ENCODE assay signal across 21 cellular contexts in genomic region chr2:193679850-193680249, GRCh38.
"Had no signal": no experiment of that assay in that cellular context is flagged by ENCODE, and none has a peak within 500 bp of the region (broad histone marks: within the 10 kb centered on the region; RNA-seq: fewer than 3 reads in every experiment).

No MANE protein-coding gene starts in this region.

- DNase-seq: activated CD4-positive, alpha-beta T cell treated with anti-CD3 and anti-CD28 coated beads, Interleukin-2, amount 10 ng/mL, durations not matched to agents 24 days and 14 days; activated CD4-positive, CD25-positive, alpha-beta regulatory T cell; activated CD8-positive, alpha-beta T cell treated with anti-CD3 and anti-CD28 coated beads for 36 hours; activated naive CD4-positive, alpha-beta T cell treated with anti-CD3 and anti-CD28 coated beads for 36 hours; activated T-cell treated with anti-CD3 and anti-CD28 coated beads, Interleukin-2, amount 50 U/mL, for 24 hours; anterior cingulate cortex; cortex of kidney; erythroblast; foreskin melanocyte; glutamatergic neuron; hippocampal formation; islet precursor cell; lower lobe of right lung; stimulated activated CD4-positive, alpha-beta T cell treated with anti-CD3 and anti-CD28 coated beads, Interleukin-1b, Interleukin-23, amount 100 ng/mL, for 48 hours; stimulated activated CD8-positive, alpha-beta memory T cell treated with anti-CD3 and anti-CD28 coated beads, Interleukin-4, amount 100 ng/mL, for 48 hours; stimulated activated naive CD4-positive, alpha-beta T cell treated with Interleukin-2 at 50 U/mL for 16 hours; transverse colon; uterus had no signal

- ATAC-seq: activated CD8-positive, alpha-beta T cell treated with anti-CD3 and anti-CD28 coated beads for 36 hours; lower lobe of right lung; natural killer cell treated with Interleukin-12 subunit alpha and Interleukin-12 subunit beta and Interleukin-15 and Interleukin-18, amount 100 ng/mL, for 72 hours had no signal

- H3K4me1 ChIP-seq: breast epithelium, lower lobe of right lung, transverse colon, uterus had no signal

- H3K36me3 ChIP-seq: breast epithelium, lower lobe of right lung, transverse colon, uterus had no signal

- H3K4me3 Mint-ChIP-seq: activated CD4-positive, alpha-beta T cell treated with anti-CD3 and anti-CD28 coated beads, Interleukin-2, amount 10 ng/mL, durations not matched to agents 24 days and 14 days; activated CD8-positive, alpha-beta T cell treated with anti-CD3 and anti-CD28 coated beads for 36 hours; activated naive CD4-positive, alpha-beta T cell treated with anti-CD3 and anti-CD28 coated beads for 36 hours; activated T-cell treated with anti-CD3 and anti-CD28 coated beads, Interleukin-2, amount 50 U/mL, for 24 hours; natural killer cell treated with Interleukin-12 subunit alpha and Interleukin-12 subunit beta and Interleukin-15 and Interleukin-18, amount 100 ng/mL, for 72 hours had no signal

- H3K9me3 ChIP-seq: breast epithelium, lower lobe of right lung, transverse colon, uterus had no signal

- H3K27ac ChIP-seq: breast epithelium, lower lobe of right lung, transverse colon, uterus had no signal

- H3K4me3 ChIP-seq: breast epithelium, lower lobe of right lung, transverse colon, uterus had no signal

- H3K27me3 Mint-ChIP-seq: activated CD4-positive, alpha-beta T cell treated with anti-CD3 and anti-CD28 coated beads, Interleukin-2, amount 10 ng/mL, durations not matched to agents 24 days and 14 days; activated CD8-positive, alpha-beta T cell treated with anti-CD3 and anti-CD28 coated beads for 36 hours; activated T-cell treated with anti-CD3 and anti-CD28 coated beads, Interleukin-2, amount 50 U/mL, for 24 hours; natural killer cell treated with Interleukin-12 subunit alpha and Interleukin-12 subunit beta and Interleukin-15 and Interleukin-18, amount 100 ng/mL, for 72 hours had no signal

- H3K27ac Mint-ChIP-seq: activated CD4-positive, alpha-beta T cell treated with anti-CD3 and anti-CD28 coated beads, Interleukin-2, amount 10 ng/mL, durations not matched to agents 24 days and 14 days; activated CD8-positive, alpha-beta T cell treated with anti-CD3 and anti-CD28 coated beads for 36 hours; activated naive CD4-positive, alpha-beta T cell treated with anti-CD3 and anti-CD28 coated beads for 36 hours; activated T-cell treated with anti-CD3 and anti-CD28 coated beads, Interleukin-2, amount 50 U/mL, for 24 hours; activated T-helper 2 cell treated with anti-CD3 and anti-CD28 coated beads, Interferon-gamma antibody, Interleukin-2, Interleukin-4, amounts not matched to agents 10 μg/mL and 5 μg/mL and 100 μg/mL, durations not matched to agents 14 hours and 24 hours and 36 hours; natural killer cell treated with Interleukin-12 subunit alpha and Interleukin-12 subunit beta and Interleukin-15 and Interleukin-18, amount 100 ng/mL, for 72 hours had no signal

- H3K9me3 Mint-ChIP-seq: activated CD4-positive, alpha-beta T cell treated with anti-CD3 and anti-CD28 coated beads, Interleukin-2, amount 10 ng/mL, durations not matched to agents 24 days and 14 days; activated CD8-positive, alpha-beta T cell treated with anti-CD3 and anti-CD28 coated beads for 36 hours; activated naive CD4-positive, alpha-beta T cell treated with anti-CD3 and anti-CD28 coated beads for 36 hours; activated T-cell treated with anti-CD3 and anti-CD28 coated beads, Interleukin-2, amount 50 U/mL, for 24 hours; activated T-helper 2 cell treated with anti-CD3 and anti-CD28 coated beads, Interferon-gamma antibody, Interleukin-2, Interleukin-4, amounts not matched to agents 10 μg/mL and 5 μg/mL and 100 μg/mL, durations not matched to agents 14 hours and 24 hours and 36 hours had no signal

- H3K4me1 Mint-ChIP-seq: activated CD4-positive, alpha-beta T cell treated with anti-CD3 and anti-CD28 coated beads, Interleukin-2, amount 10 ng/mL, durations not matched to agents 24 days and 14 days had no signal

- H3K27me3 ChIP-seq: breast epithelium, transverse colon, uterus had no signal

- H3K36me3 Mint-ChIP-seq: natural killer cell treated with Interleukin-12 subunit alpha and Interleukin-12 subunit beta and Interleukin-15 and Interleukin-18, amount 100 ng/mL, for 72 hours had no signal
